In genomic region chr10:91220194-91220953, GRCh38 we compare ENCODE assay signal across 8 cellular contexts. TPM values are rescaled to one million over a fixed set of nuclear protein-coding genes. Genes with fewer than 3 reads are reported as not detected.
DNase-seq lines count a peak whose midpoint lies in the region; ATAC-seq lines count a peak whose summit lies in the region.

PCGF5 (plus strand) TSS chr10:91220663; CDS start chr10:91222872, 2,209 bp downstream.

- peak within 1 kb of the TSS in 1 of 2 experiments; percentile 95 for H3K14ac ChIP-seq in mesenchymal stem cell (ENCODE audit: low read length in 2 of 2)

- DNase-seq in CMK (ENCODE audit: low read depth) (peak; percentile 65), NK-92 (lab: John Stamatoyannopoulos, UW; ENCODE audit: unreplicated experiment) (peak; percentile 20), mesenchymal stem cell (peak; percentile 90)
- DNase-seq in activated CD8-positive, alpha-beta memory T cell treated with anti-CD3 and anti-CD28 coated beads for 4 hours (ENCODE audit: low read depth in 2 of 2): peak; percentile 78 to 79
- peak; percentile 89 to 92 (median 91) for DNase-seq in effector memory CD4-positive, alpha-beta T cell
- DNase-seq in stimulated activated CD8-positive, alpha-beta memory T cell treated with anti-CD3 and anti-CD28 coated beads, Interleukin-12 subunit alpha, Interleukin-12 subunit beta, amount 100 ng/mL, for 24 hours (ENCODE audit: extremely low read depth): peak; percentile 75

- peak within 1 kb of the TSS; percentile 83 for H3K27ac ChIP-seq in effector memory CD4-positive, alpha-beta T cell (ENCODE audit: insufficient read depth, low read length, poor library complexity, severe bottlenecking)
- no peak within 1 kb of the TSS for H3K27ac ChIP-seq in mesenchymal stem cell (ENCODE audit: low read length, poor library complexity, severe bottlenecking)

- H3K79me1 ChIP-seq in mesenchymal stem cell (replicated peaks; ENCODE audit: low read length, poor library complexity, severe bottlenecking): peaks cover 12% of the 10 kb centered on the region

- H2BK5ac ChIP-seq in mesenchymal stem cell (ENCODE audit: low read depth, low read length, poor library complexity, severe bottlenecking): no peak within 1 kb of the TSS

- H2AFZ ChIP-seq in mesenchymal stem cell (ENCODE audit: low read depth, low read length): peak within 1 kb of the TSS; percentile 99

- peak within 1 kb of the TSS; percentile 87 for H3K4me3 ChIP-seq in effector memory CD4-positive, alpha-beta T cell (ENCODE audit: insufficient read depth, low read depth, low read length, poor library complexity, severe bottlenecking)
- H3K4me3 ChIP-seq in mesenchymal stem cell (ENCODE audit: insufficient read depth in 1 of 2, low read depth in 1 of 2, low read length in 2 of 2): peak within 1 kb of the TSS; percentile 83 to 96

- H3K18ac ChIP-seq in mesenchymal stem cell (ENCODE audit: low read depth in 1 of 2, low read length in 2 of 2): peak within 1 kb of the TSS; percentile 96

- H3K4me1 ChIP-seq in effector memory CD4-positive, alpha-beta T cell (ENCODE audit: control insufficient read depth, insufficient read depth, low read length, poor library complexity, severe bottlenecking): peaks cover 9% of the 10 kb centered on the region
- H3K4me1 ChIP-seq in mesenchymal stem cell (ENCODE audit: control insufficient read depth, insufficient read depth, low read depth, low read length): peaks cover 3% of the 10 kb centered on the region

- H2AK5ac ChIP-seq in mesenchymal stem cell (ENCODE audit: low read length, severe bottlenecking): no peak within 1 kb of the TSS

- H4K91ac ChIP-seq in mesenchymal stem cell (ENCODE audit: low read length): peak within 1 kb of the TSS; percentile 83

- H3K23ac ChIP-seq in mesenchymal stem cell (ENCODE audit: low read length in 2 of 2): peak within 1 kb of the TSS in 1 of 2 experiments; percentile 99

- peaks cover 4% of the 10 kb centered on the region for H3K36me3 ChIP-seq in effector memory CD4-positive, alpha-beta T cell (ENCODE audit: control insufficient read depth, insufficient read depth, low read length)
- no peaks in the 10 kb centered on the region for H3K36me3 ChIP-seq in mesenchymal stem cell (ENCODE audit: control insufficient read depth in 1 of 2, insufficient read depth in 2 of 2, low read depth in 1 of 2, low read length in 2 of 2)

- H3K4me2 ChIP-seq in mesenchymal stem cell (ENCODE audit: low read length, poor library complexity, severe bottlenecking): peak within 1 kb of the TSS; percentile 94

- H2BK120ac ChIP-seq in mesenchymal stem cell (ENCODE audit: low read depth, low read length): peak within 1 kb of the TSS; percentile 61

- H3K4ac ChIP-seq in mesenchymal stem cell (ENCODE audit: low read depth in 1 of 2, low read length in 2 of 2): peak within 1 kb of the TSS; percentile 43 to 81

- H2BK12ac ChIP-seq in mesenchymal stem cell (ENCODE audit: low read length in 2 of 2): peak within 1 kb of the TSS in 1 of 2 experiments; percentile 80

- H4K8ac ChIP-seq in mesenchymal stem cell (ENCODE audit: low read length): peak within 1 kb of the TSS; percentile 64

- ATAC-seq in GM19397 (IDR thresholded peaks at IDR 0.05; ENCODE audit: unreplicated experiment) (peak; percentile 96), HG03565 (IDR thresholded peaks at IDR 0.05; ENCODE audit: unreplicated experiment) (peak; percentile 89)

- peak within 1 kb of the TSS; percentile 83 for H2BK15ac ChIP-seq in mesenchymal stem cell (ENCODE audit: low read depth, poor library complexity, severe bottlenecking)

- no peaks in the 10 kb centered on the region for H3K27me3 ChIP-seq in effector memory CD4-positive, alpha-beta T cell (replicated peaks; ENCODE audit: control insufficient read depth, insufficient read depth, low read length, poor library complexity, severe bottlenecking)
- H3K27me3 ChIP-seq in mesenchymal stem cell (ENCODE audit: control insufficient read depth in 1 of 2, insufficient read depth in 1 of 2, low read length in 2 of 2): no peaks in the 10 kb centered on the region

- 7% methylated on average over 42 of the region's 66 CpGs for WGBS in mesenchymal stem cell

- H3K9ac ChIP-seq in mesenchymal stem cell (ENCODE audit: low read length): peak within 1 kb of the TSS; percentile 88

- no peaks in the 10 kb centered on the region for H3K9me3 ChIP-seq in effector memory CD4-positive, alpha-beta T cell (ENCODE audit: control insufficient read depth, low read length)
- no peaks in the 10 kb centered on the region for H3K9me3 ChIP-seq in mesenchymal stem cell (ENCODE audit: control insufficient read depth, low read length)

RNA-seq across cellular contexts. Expression of gene PCGF5, which starts in this region (rescaled TPM):
- polyA plus RNA-seq in mesenchymal stem cell (2013, experiment 1 of 2): 33.6 TPM
- polyA plus RNA-seq in mesenchymal stem cell (2013, experiment 2 of 2): 33.7 TPM

Comparison
In these comparisons a context has a peak if more than half of its experiments do, and no peak if none do; other contexts are left out.
1. DNase-seq: peak in every context shown above with its lines; median percentile 91 in effector memory CD4-positive, alpha-beta T cell; 90 in mesenchymal stem cell; 78 in activated CD8-positive, alpha-beta memory T cell treated with anti-CD3 and anti-CD28 coated beads for 4 hours; 75 in stimulated activated CD8-positive, alpha-beta memory T cell treated with anti-CD3 and anti-CD28 coated beads, Interleukin-12 subunit alpha, Interleukin-12 subunit beta, amount 100 ng/mL, for 24 hours; 65 in CMK; 20 in NK-92.